In the genomic region with DNA sequence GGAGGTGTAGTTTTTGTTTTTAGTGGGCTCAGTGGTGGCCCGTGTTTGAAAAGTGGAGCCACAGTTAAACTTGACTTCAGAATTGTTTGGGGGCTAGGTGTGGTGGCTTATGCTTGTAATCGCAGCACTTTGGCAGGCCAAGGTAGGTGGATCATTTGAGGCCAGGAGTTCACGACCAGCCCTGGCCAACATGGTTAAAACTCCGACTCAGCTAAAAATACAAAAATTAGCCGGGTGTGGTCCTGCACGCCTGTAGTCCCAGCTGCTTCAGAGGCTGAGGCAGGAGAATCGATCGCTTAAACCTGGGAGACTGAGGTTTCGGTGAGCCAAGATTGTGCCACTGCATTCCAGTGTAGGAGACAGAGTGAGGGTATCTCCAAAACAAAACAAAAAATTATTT, we compare ENCODE assay signal across 1 cellular context.
TF ChIP-seq lines count a peak whose summit lies in the region.

No MANE protein-coding gene starts in this region.

TF ChIP-seq in HepG2, 621 proteins besides CTCF, POLR2A, EP300 and RAD21:
- TF ChIP-seq ZFP37 (CRISPR knock-in tag; IDR thresholded peaks at IDR 0.05; ENCODE audit: borderline replicate concordance) = no peak
- no peak for TF ChIP-seq ZNF670 (CRISPR knock-in tag; IDR thresholded peaks at IDR 0.05; ENCODE audit: borderline replicate concordance)
- no peak for TF ChIP-seq ZNF598 (CRISPR knock-in tag; IDR thresholded peaks at IDR 0.05; ENCODE audit: borderline replicate concordance)
- TF ChIP-seq MAFK (conservative IDR thresholded peaks at IDR 0.05 in 1 of 2, IDR thresholded peaks at IDR 0.05 in 1 of 2; ENCODE audit: low read length in 2 of 2) = peak; percentile 89 to 95
- no peak for TF ChIP-seq PRMT3 (CRISPR knock-in tag; IDR thresholded peaks at IDR 0.05; ENCODE audit: borderline replicate concordance, low read depth)
- TF ChIP-seq, protein P1, sequence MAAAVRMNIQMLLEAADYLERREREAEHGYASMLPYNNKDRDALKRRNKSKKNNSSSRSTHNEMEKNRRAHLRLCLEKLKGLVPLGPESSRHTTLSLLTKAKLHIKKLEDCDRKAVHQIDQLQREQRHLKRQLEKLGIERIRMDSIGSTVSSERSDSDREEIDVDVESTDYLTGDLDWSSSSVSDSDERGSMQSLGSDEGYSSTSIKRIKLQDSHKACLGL (CRISPR knock-in tag; IDR thresholded peaks at IDR 0.05) = no peak
- TF ChIP-seq ETV6 (CRISPR knock-in tag; conservative IDR thresholded peaks at IDR 0.05) = no peak
- TF ChIP-seq MAFF (IDR thresholded peaks at IDR 0.05; ENCODE audit: low read depth, low read length) = peak; percentile 93
